Comparison of ENCODE assay signal across 18 cellular contexts in the genomic region with DNA sequence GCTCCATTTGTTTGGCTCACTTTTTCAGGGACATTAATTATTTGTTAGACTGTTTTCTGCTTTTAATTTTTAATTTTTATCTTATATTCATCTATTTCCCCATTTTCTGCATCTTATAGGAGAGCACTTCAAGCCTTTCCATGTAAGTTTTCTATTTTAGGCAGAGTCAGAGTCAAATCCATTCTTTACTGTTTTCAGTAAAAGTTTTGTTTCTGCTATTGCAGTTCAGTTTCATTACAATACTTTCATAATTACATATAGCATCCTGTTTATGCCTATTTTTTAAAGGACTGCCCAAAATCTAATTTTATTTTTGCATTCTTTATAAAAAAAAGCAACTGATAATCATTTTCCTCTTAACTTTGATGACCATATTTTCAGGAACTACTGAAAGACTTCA.
"Had no signal": no experiment of that assay in that cellular context is flagged by ENCODE, and none has a peak within 500 bp of the region (broad histone marks: within the 10 kb centered on the region; RNA-seq: fewer than 3 reads in every experiment).

No MANE protein-coding gene starts in this region.

- ATAC-seq: gastroesophageal sphincter; lower lobe of right lung; natural killer cell; stimulated activated naive B cell treated with anti-CD40 and anti-IgM and Interleukin-4, amounts not matched to agents 10 μg/mL and 1 μg/mL and 100 μg/mL, for 72 hours; stimulated activated naive CD8-positive, alpha-beta T cell treated with anti-CD3 and anti-CD28 coated beads, Interleukin-15, amount 100 ng/mL, for 72 hours; upper lobe of right lung had no signal

- H3K4me3 ChIP-seq: esophagus squamous epithelium, gastroesophageal sphincter, left ventricle myocardium inferior, lower lobe of right lung, sigmoid colon, skin epidermis, testis, tibial nerve, upper lobe of right lung, vagina had no signal

- DNase-seq: esophagus squamous epithelium; foreskin fibroblast; glutamatergic neuron; left ventricle myocardium inferior; lower lobe of right lung; natural killer cell; posterior cingulate gyrus; sigmoid colon; stimulated activated CD4-positive, alpha-beta T cell treated with anti-CD3 and anti-CD28 coated beads, Interleukin-2, amount 100 ng/mL, for 24 hours; stimulated activated CD4-positive, alpha-beta T cell treated with anti-CD3 and anti-CD28 coated beads, Interleukin-4, amount 100 ng/mL, for 4 hours; stimulated activated naive B cell treated with anti-CD40 and anti-IgM and Interleukin-4, amounts not matched to agents 10 μg/mL and 1 μg/mL and 100 μg/mL, for 72 hours; stimulated activated naive CD8-positive, alpha-beta T cell treated with anti-CD3 and anti-CD28 coated beads, Interleukin-15, amount 100 ng/mL, for 72 hours; testis; upper lobe of right lung had no signal
